In genomic region chr5:40410939-40411635, GRCh38 we compare ENCODE assay signal across 9 cellular contexts.
DNase-seq lines count a peak whose midpoint lies in the region; ATAC-seq and TF ChIP-seq lines count a peak whose summit lies in the region.
"Had no signal": no experiment of that assay in that cellular context is flagged by ENCODE, and none has a peak within 500 bp of the region (broad histone marks: within the 10 kb centered on the region; RNA-seq: fewer than 3 reads in every experiment).

No MANE protein-coding gene starts in this region.

- H3K27me3 ChIP-seq in brain microvascular endothelial cell (replicated peaks) = no peaks in the 10 kb centered on the region
- H3K27me3 ChIP-seq in mucosa of rectum (ENCODE audit: control insufficient read depth in 2 of 2, insufficient read depth in 2 of 2, low read length in 2 of 2) = no peaks in the 10 kb centered on the region
- H3K27me3 ChIP-seq: ovary had no signal

- peak overlapping the region; percentile 83 for H3K27ac ChIP-seq in brain microvascular endothelial cell
- peak overlapping the region; percentile 17 to 52 for H3K27ac ChIP-seq in mucosa of rectum (ENCODE audit: low read depth in 2 of 2, low read length in 2 of 2)
- H3K27ac ChIP-seq: ovary had no signal

- ATAC-seq in GM19351 (IDR thresholded peaks at IDR 0.05; ENCODE audit: unreplicated experiment) = no peak
- ATAC-seq in HG02885 (IDR thresholded peaks at IDR 0.05; ENCODE audit: poor library complexity, unreplicated experiment) = no peak

- no peak for TF ChIP-seq CTCF in brain microvascular endothelial cell (IDR thresholded peaks at IDR 0.05; ENCODE audit: low read depth, low read length, missing control alignments)

- in situ Hi-C loops in brain microvascular endothelial cell (cut with HindIII; ENCODE audit: low pct_ligation_motif_present, low sequenced_read_pairs) = no loop called here

- H3K9me3 ChIP-seq in mucosa of rectum (ENCODE audit: control insufficient read depth in 2 of 2, low read length in 2 of 2) = no peaks in the 10 kb centered on the region
- H3K9me3 ChIP-seq: ovary had no signal

- no peaks in the 10 kb centered on the region for H3K36me3 ChIP-seq in brain microvascular endothelial cell (replicated peaks)
- no peaks in the 10 kb centered on the region for H3K36me3 ChIP-seq in mucosa of rectum (ENCODE audit: control insufficient read depth in 2 of 2, insufficient read depth in 2 of 2, low read length in 2 of 2)
- H3K36me3 ChIP-seq: ovary had no signal

- DNase-seq in AG20443 (ENCODE audit: low spot score) (peak; percentile 27), M059J (ENCODE audit: low read depth) (peak; percentile 78), brain microvascular endothelial cell (peak; percentile 51), NCI-H2227 (lab: John Stamatoyannopoulos, UW; ENCODE audit: unreplicated experiment) (no peak)
- no peak for DNase-seq in stimulated activated CD4-positive, alpha-beta T cell treated with anti-CD3 and anti-CD28 coated beads, Interleukin-15, amount 100 ng/mL, for 24 hours
- DNase-seq: ovary had no signal

- H3K4me3 ChIP-seq in brain microvascular endothelial cell (ENCODE audit: low read depth, low read length) = no peak overlapping the region
- no peak overlapping the region for H3K4me3 ChIP-seq in mucosa of rectum (ENCODE audit: low read length in 2 of 2)
- H3K4me3 ChIP-seq: ovary had no signal

- H3K4me1 ChIP-seq in mucosa of rectum (ENCODE audit: control insufficient read depth in 2 of 2, insufficient read depth in 2 of 2, low read length in 2 of 2) = peaks cover 0 to under 1% of the 10 kb centered on the region in 2 donors

- H3K9ac ChIP-seq in mucosa of rectum (ENCODE audit: low read depth in 1 of 2, low read length in 2 of 2) = no peak overlapping the region

Comparison
In these comparisons a context has a peak if more than half of its experiments do, and no peak if none do; other contexts are left out.
1. DNase-seq: peak in AG20443 (single experiment), M059J (single experiment) and brain microvascular endothelial cell (single experiment); none in stimulated activated CD4-positive, alpha-beta T cell treated with anti-CD3 and anti-CD28 coated beads, Interleukin-15, amount 100 ng/mL, for 24 hours (single experiment) and NCI-H2227 (single experiment).